ENCODE assay signal across 11 cellular contexts in genomic region chr4:5887361-5888221, GRCh38. TPM values are rescaled to one million over a fixed set of nuclear protein-coding genes. Genes with fewer than 3 reads are reported as not detected.
DNase-seq lines count a peak whose midpoint lies in the region; ATAC-seq and TF ChIP-seq lines count a peak whose summit lies in the region.
"Had no signal": no experiment of that assay in that cellular context is flagged by ENCODE, and none has a peak within 500 bp of the region (broad histone marks: within the 10 kb centered on the region; RNA-seq: fewer than 3 reads in every experiment).

No MANE protein-coding gene starts in this region.

- WGBS in mesodermal cell (ENCODE audit: insufficient coverage in 2 of 2), 2 experiments = 0 to 1% methylated on average over 34 to 38 of the region's 70 CpGs
- 1 to 5% methylated on average over 15 to 36 of the region's 70 CpGs for WGBS in tibial nerve, 2 donors

- ATAC-seq in GM18868 (IDR thresholded peaks at IDR 0.05; ENCODE audit: unreplicated experiment) (no peak), GM19324 (IDR thresholded peaks at IDR 0.05; ENCODE audit: low FRiP score, unreplicated experiment) (no peak), GM18498 (IDR thresholded peaks at IDR 0.05; ENCODE audit: unreplicated experiment) (no peak)
- ATAC-seq: K562 had no signal

- peaks cover 0 to 78% of the 10 kb centered on the region in 2 donors for H3K27me3 ChIP-seq in tibial nerve

- H3K4me1 ChIP-seq in mesodermal cell (ENCODE audit: control insufficient read depth, insufficient read depth, low read length, poor library complexity, severe bottlenecking) (peaks cover 9% of the 10 kb centered on the region), tibial nerve (peaks cover 0 to 49% (median 12%) of the 10 kb centered on the region in 4 donors)

- no peak for TF ChIP-seq POLR2A in tibial nerve (IDR thresholded peaks at IDR 0.05)

- H3K9me3 ChIP-seq in mesodermal cell (ENCODE audit: control insufficient read depth, low read length) (no peaks in the 10 kb centered on the region), tibial nerve (no peaks in the 10 kb centered on the region)
- H3K9me3 ChIP-seq: thyroid gland had no signal

- DNase-seq in NCI-H2081 (lab: John Stamatoyannopoulos, UW) (peak; percentile 51 to 68), NCI-H2081 treated with DMSO at 0.1 percent for 48 hours (lab: John Stamatoyannopoulos, UW) (no peak), tibial nerve (ENCODE audit: low spot score in 2 of 2) (no peak)
- DNase-seq: thyroid gland had no signal

- peak overlapping the region; percentile 79 for H3K4me3 ChIP-seq in mesodermal cell (ENCODE audit: extremely low read depth, insufficient read depth, low read length, poor library complexity, severe bottlenecking)
- peak overlapping the region in 3 of 4 donors; percentile 10 to 47 (median 26) for H3K4me3 ChIP-seq in tibial nerve
- H3K4me3 ChIP-seq: K562 had no signal

- H3K36me3 ChIP-seq in mesodermal cell (ENCODE audit: control insufficient read depth, insufficient read depth, low read length) (peaks cover 6% of the 10 kb centered on the region), tibial nerve (no peaks in the 10 kb centered on the region)
- H3K36me3 ChIP-seq: thyroid gland had no signal

- no peak for TF ChIP-seq EP300 in tibial nerve (IDR thresholded peaks at IDR 0.05)

- H3K27ac ChIP-seq in cingulate gyrus (ENCODE audit: low read depth, low read length) (peak overlapping the region; percentile 39), mesodermal cell (ENCODE audit: low read depth, low read length, severe bottlenecking) (no peak overlapping the region), tibial nerve (no peak overlapping the region)
- H3K27ac ChIP-seq: thyroid gland had no signal

- TF ChIP-seq CTCF in tibial nerve (IDR thresholded peaks at IDR 0.05) = no peak

RNA-seq across cellular contexts. Expression of gene CRMP1, which starts 5.3 kb away (rescaled TPM):
- 89.7 TPM for polyA plus RNA-seq in mesodermal cell (2013, experiment 1 of 2)
- polyA plus RNA-seq in mesodermal cell (2013, experiment 2 of 2) = 78.1 TPM
- under 1 TPM in 3 of 4 donors, not detected in 1; 0.21 to 0.59 (median 0.30) TPM for total RNA-seq in tibial nerve
- total RNA-seq: bronchial epithelial cell had no signal

Comparison
In these comparisons a context has a peak if more than half of its experiments do, and no peak if none do; other contexts are left out.
1. DNase-seq: peak in NCI-H2081 (2 of 2); none in NCI-H2081 treated with DMSO at 0.1 percent for 48 hours (single experiment) and tibial nerve (0 of 2).